Comparison of ENCODE assay signal across 8 cellular contexts in genomic region chr2:86621290-86621943, GRCh38. TPM values are rescaled to one million over a fixed set of nuclear protein-coding genes. Genes with fewer than 3 reads are reported as not detected.
DNase-seq lines count a peak whose midpoint lies in the region; ATAC-seq and TF ChIP-seq lines count a peak whose summit lies in the region.

No MANE protein-coding gene starts in this region.

- no peak overlapping the region for H4K91ac ChIP-seq in mesenchymal stem cell (ENCODE audit: low read length)

- no peaks in the 10 kb centered on the region for H3K9me3 Mint-ChIP-seq in activated naive CD8-positive, alpha-beta T cell treated with anti-CD3 and anti-CD28 coated beads, Interleukin-2, amount 50 U/mL, for 24 hours

- peak overlapping the region; percentile 94 for H3K9ac ChIP-seq in mesenchymal stem cell (ENCODE audit: low read length)

- H2BK120ac ChIP-seq in mesenchymal stem cell (ENCODE audit: low read depth, low read length) = no peak overlapping the region

- no peak overlapping the region for H4K8ac ChIP-seq in mesenchymal stem cell (ENCODE audit: low read length)

- peaks cover 5% of the 10 kb centered on the region; the same call in 1 of the 2 replicates for H3K36me3 ChIP-seq in ACC112 (ENCODE audit: insufficient read depth, low read length)
- H3K36me3 ChIP-seq in mesenchymal stem cell (ENCODE audit: control insufficient read depth in 1 of 2, insufficient read depth in 2 of 2, low read depth in 1 of 2, low read length in 2 of 2) = peaks cover 3 to 40% of the 10 kb centered on the region in 2 experiments

- no peak overlapping the region for H2BK15ac ChIP-seq in mesenchymal stem cell (ENCODE audit: low read depth, poor library complexity, severe bottlenecking)

- 43% methylated on average over 4 of the region's 6 CpGs for WGBS in mesenchymal stem cell

- no peak overlapping the region for H3K14ac ChIP-seq in mesenchymal stem cell (ENCODE audit: low read length in 2 of 2)

- no peak overlapping the region for H3K18ac ChIP-seq in mesenchymal stem cell (ENCODE audit: low read depth in 1 of 2, low read length in 2 of 2)

- H3K4me3 Mint-ChIP-seq in activated naive CD8-positive, alpha-beta T cell treated with anti-CD3 and anti-CD28 coated beads, Interleukin-2, amount 50 U/mL, for 24 hours = peak overlapping the region; percentile 88

- H3K4me1 Mint-ChIP-seq in activated naive CD8-positive, alpha-beta T cell treated with anti-CD3 and anti-CD28 coated beads, Interleukin-2, amount 50 U/mL, for 24 hours = peaks cover 45% of the 10 kb centered on the region

- H2BK5ac ChIP-seq in mesenchymal stem cell (ENCODE audit: low read depth, low read length, poor library complexity, severe bottlenecking) = no peak overlapping the region

- H3K27me3 ChIP-seq in ACC112 (ENCODE audit: insufficient read depth, low read length) (no peaks in the 10 kb centered on the region), mesenchymal stem cell (ENCODE audit: control insufficient read depth in 1 of 2, insufficient read depth in 1 of 2, low read length in 2 of 2) (no peaks in the 10 kb centered on the region)

- no peak overlapping the region for H2BK12ac ChIP-seq in mesenchymal stem cell (ENCODE audit: low read length in 2 of 2)

- H2AFZ ChIP-seq in ACC112 (ENCODE audit: low read length, unreplicated experiment) = no peak overlapping the region
- no peak overlapping the region for H2AFZ ChIP-seq in mesenchymal stem cell (ENCODE audit: low read depth, low read length)

- DNase-seq in HFF-Myc (ENCODE audit: extremely low read depth, low read depth) (no peak), mesenchymal stem cell (peak; percentile 11), cerebellar cortex (ENCODE audit: low spot score) (no peak), D341Med (ENCODE audit: low spot score) (no peak), HK-2 (ENCODE audit: unreplicated experiment) (no peak)
- no peak for DNase-seq in activated naive CD8-positive, alpha-beta T cell treated with anti-CD3 and anti-CD28 coated beads, Interleukin-2, amount 50 U/mL, for 24 hours
- DNase-seq in stimulated activated CD4-positive, alpha-beta T cell treated with anti-CD3 and anti-CD28 coated beads, Interleukin-15, amount 100 ng/mL, for 24 hours = no peak

- no peak overlapping the region for H3K23ac ChIP-seq in mesenchymal stem cell (ENCODE audit: low read length in 2 of 2)

- H2AK5ac ChIP-seq in mesenchymal stem cell (ENCODE audit: low read length, severe bottlenecking) = no peak overlapping the region

- H3K36me3 Mint-ChIP-seq in activated naive CD8-positive, alpha-beta T cell treated with anti-CD3 and anti-CD28 coated beads, Interleukin-2, amount 50 U/mL, for 24 hours (ENCODE audit: low read depth) = peaks cover 13% of the 10 kb centered on the region

- H3K79me1 ChIP-seq in mesenchymal stem cell (replicated peaks; ENCODE audit: low read length, poor library complexity, severe bottlenecking) = peaks cover 10% of the 10 kb centered on the region

- H3K4me2 ChIP-seq in mesenchymal stem cell (ENCODE audit: low read length, poor library complexity, severe bottlenecking) = peak overlapping the region; percentile 10

- H3K27ac Mint-ChIP-seq in activated naive CD8-positive, alpha-beta T cell treated with anti-CD3 and anti-CD28 coated beads, Interleukin-2, amount 50 U/mL, for 24 hours = peak overlapping the region; percentile 42

- ATAC-seq in activated naive CD8-positive, alpha-beta T cell treated with anti-CD3 and anti-CD28 coated beads, Interleukin-2, amount 50 U/mL, for 24 hours = no peak

- H3K27ac ChIP-seq in ACC112 (ENCODE audit: low read depth, low read length) (no peak overlapping the region), mesenchymal stem cell (ENCODE audit: low read length, poor library complexity, severe bottlenecking) (no peak overlapping the region)

- H3K4me1 ChIP-seq in ACC112 (ENCODE audit: control insufficient read depth, insufficient read depth, low read length, unreplicated experiment) (peaks cover 8% of the 10 kb centered on the region), mesenchymal stem cell (ENCODE audit: control insufficient read depth, insufficient read depth, low read depth, low read length) (no peaks in the 10 kb centered on the region)

- H3K4ac ChIP-seq in mesenchymal stem cell (ENCODE audit: low read depth in 1 of 2, low read length in 2 of 2) = no peak overlapping the region

- H3K27me3 Mint-ChIP-seq in activated naive CD8-positive, alpha-beta T cell treated with anti-CD3 and anti-CD28 coated beads, Interleukin-2, amount 50 U/mL, for 24 hours = no peaks in the 10 kb centered on the region

- no peaks in the 10 kb centered on the region for H3K9me3 ChIP-seq in mesenchymal stem cell (ENCODE audit: control insufficient read depth, low read length)

- no peak for TF ChIP-seq CTCF in HFF-Myc (IDR thresholded peaks at IDR 0.05; ENCODE audit: low read depth, low read length, missing control alignments)

- peak overlapping the region; percentile 96 for H3K4me3 ChIP-seq in ACC112 (ENCODE audit: low read depth, low read length)
- peak overlapping the region; percentile 55 for H3K4me3 ChIP-seq in HFF-Myc (replicated peaks; ENCODE audit: low read depth, low read length)
- H3K4me3 ChIP-seq in mesenchymal stem cell (ENCODE audit: insufficient read depth in 1 of 2, low read depth in 1 of 2, low read length in 2 of 2) = peak overlapping the region in 1 of 2 experiments; percentile 99

- peaks cover 28% of the 10 kb centered on the region for H3K79me2 ChIP-seq in ACC112 (ENCODE audit: control insufficient read depth, insufficient read depth, low read length, unreplicated experiment)

RNA-seq across cellular contexts. Expression of gene RNF103, which starts 2.2 kb away (rescaled TPM):
- polyA plus RNA-seq in mesenchymal stem cell (2013, experiment 1 of 2) = 16.0 TPM
- 15.8 TPM for polyA plus RNA-seq in mesenchymal stem cell (2013, experiment 2 of 2)

RNA-seq across cellular contexts. Expression of gene CHMP3, which starts 58.2 kb away (rescaled TPM):
- 76.1 TPM for polyA plus RNA-seq in mesenchymal stem cell (2013, experiment 1 of 2)
- polyA plus RNA-seq in mesenchymal stem cell (2013, experiment 2 of 2) = 77.7 TPM
